ENCODE assay signal across 8 cellular contexts in the genomic region with DNA sequence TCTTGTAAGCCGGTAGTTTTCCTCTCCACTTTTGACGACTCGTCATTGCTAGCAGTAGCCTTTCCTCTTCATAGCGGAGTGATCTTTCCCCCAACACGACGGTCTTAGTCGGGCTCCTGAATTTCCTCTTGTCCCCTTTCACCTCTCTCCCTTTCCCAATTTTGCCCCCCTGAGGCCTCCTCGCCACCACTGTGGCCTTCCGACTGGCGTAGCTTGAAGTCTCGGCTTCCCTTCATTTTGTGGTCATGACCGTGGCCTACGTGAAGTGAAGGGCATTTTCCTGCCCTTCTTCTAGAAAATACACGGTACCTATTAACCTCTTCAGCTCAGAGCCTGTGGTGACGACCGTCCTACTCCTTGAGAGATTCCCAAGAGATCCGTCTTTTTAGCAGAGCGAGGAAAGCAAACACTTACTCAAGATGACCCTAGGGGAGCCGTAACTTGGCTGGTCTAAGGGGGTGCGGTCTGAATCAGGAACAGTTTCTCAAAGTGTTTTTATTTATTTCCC. TPM values are rescaled to one million over a fixed set of nuclear protein-coding genes. Genes with fewer than 3 reads are reported as not detected.
A peak's percentile ranks its signal among the peaks of the same experiment; 100 is the strongest.
DNase-seq lines count a peak whose midpoint lies in the region; ATAC-seq and TF ChIP-seq lines count a peak whose summit lies in the region.

No MANE protein-coding gene starts in this region.

- ATAC-seq in naive B cell (ENCODE audit: low read depth in 2 of 2), result no peak
- ATAC-seq in GM18858 (IDR thresholded peaks at IDR 0.05; ENCODE audit: unreplicated experiment), result no peak

- DNase-seq in HFFc6 (peak; percentile 25), SW 1271 (lab: John Stamatoyannopoulos, UW) (peak; percentile 22 to 45), naive B cell (no peak), NCI-H2196 treated with DMSO at 0.1 percent for 48 hours (lab: John Stamatoyannopoulos, UW; ENCODE audit: unreplicated experiment) (no peak), NOMO-1 treated with dmso at 0.1 percent for 144 hours (lab: John Stamatoyannopoulos, UW; ENCODE audit: unreplicated experiment) (no peak)

- H3K4me3 ChIP-seq in BLaER1 (peak overlapping the region; percentile 94), esophagus (ENCODE audit: low read depth in 1 of 2, low read length in 2 of 2) (peak overlapping the region; percentile 87 to 97)

- peak overlapping the region; percentile 98 for H3K4me3 Mint-ChIP-seq in HFFc6
- H3K4me3 Mint-ChIP-seq in naive B cell, result peak overlapping the region; percentile 91 to 100 (median 98)

- H3K4me1 ChIP-seq in BLaER1 (peaks cover 29% of the 10 kb centered on the region), esophagus (ENCODE audit: control insufficient read depth in 2 of 2, insufficient read depth in 2 of 2, low read length in 1 of 2) (peaks cover 0 to 2% of the 10 kb centered on the region in 2 donors)

- H3K36me3 ChIP-seq in BLaER1, result peaks cover 25% of the 10 kb centered on the region
- H3K36me3 ChIP-seq in esophagus (ENCODE audit: control insufficient read depth in 2 of 2, insufficient read depth in 2 of 2, low read length in 1 of 2), result peaks cover 0 to 8% of the 10 kb centered on the region in 2 donors

- peaks cover 39% of the 10 kb centered on the region for H4K20me1 ChIP-seq in BLaER1

- H3K9me3 ChIP-seq in BLaER1 (peaks cover 8% of the 10 kb centered on the region), esophagus (ENCODE audit: control insufficient read depth in 2 of 2, insufficient read depth in 1 of 2, low read depth in 1 of 2, low read length in 1 of 2) (no peaks in the 10 kb centered on the region)

- H3K4me1 Mint-ChIP-seq in HFFc6 (ENCODE audit: low read depth) (peaks cover 43% of the 10 kb centered on the region), naive B cell (peaks cover 35 to 46% (median 45%) of the 10 kb centered on the region in 3 donors)

- peak overlapping the region; percentile 91 for H3K9ac ChIP-seq in BLaER1

- H3K27me3 Mint-ChIP-seq in HFFc6 (ENCODE audit: insufficient read depth) (peaks cover 3% of the 10 kb centered on the region; the same call in 1 of the 2 replicates), naive B cell (no peaks in the 10 kb centered on the region)

- H3K9me3 Mint-ChIP-seq in HFFc6 (no peaks in the 10 kb centered on the region), naive B cell (peaks cover 0 to 2% (median 0%) of the 10 kb centered on the region in 7 donors)

- H3K27ac Mint-ChIP-seq in HFFc6, result peak overlapping the region; percentile 98
- H3K27ac Mint-ChIP-seq in naive B cell, result peak overlapping the region; percentile 99 to 100 (median 99)

- 1% methylated on average over 20 of the region's 20 CpGs for WGBS in esophagus, 2 donors

- H3K36me3 Mint-ChIP-seq in HFFc6 (ENCODE audit: low read depth), result peaks cover 38% of the 10 kb centered on the region
- H3K36me3 Mint-ChIP-seq in naive B cell, result peaks cover 8 to 23% of the 10 kb centered on the region in 2 donors

- no peak for TF ChIP-seq CTCF in HFFc6 (IDR thresholded peaks at IDR 0.05)

- H3K27me3 ChIP-seq in BLaER1 (no peaks in the 10 kb centered on the region), esophagus (ENCODE audit: control insufficient read depth in 1 of 2, insufficient read depth in 2 of 2, low read length in 2 of 2) (no peaks in the 10 kb centered on the region)

- peak overlapping the region; percentile 87 for H3K4me2 ChIP-seq in BLaER1

- H3K27ac ChIP-seq in BLaER1 (peak overlapping the region; percentile 88), esophagus (ENCODE audit: low read depth in 2 of 2, low read length in 1 of 2) (peak overlapping the region; percentile 95 to 98)

RNA-seq across cellular contexts. Expression of a gene that starts 0.8 kb away (rescaled TPM):
- 100 to 1,000 TPM; 265 to 302 (median 292) TPM for total RNA-seq in HFFc6 (2021; fragmentation: NEBNext Ultra II Directional; extraction: Animal tissue kit (Norgen Biotek cat#: 25700))
- polyA plus RNA-seq in esophagus (10 to 100 TPM; 25.7 to 55.8 TPM), naive B cell (ENCODE audit: low read depth in 6 of 6) (100 to 1,000 TPM; 183 to 245 (median 212) TPM)

RNA-seq across cellular contexts. Expression of a gene that starts 55.7 kb away (rescaled TPM):
- 10 to 100 TPM; 62.6 to 90.9 (median 84.9) TPM for total RNA-seq in HFFc6 (2021; fragmentation: NEBNext Ultra II Directional; extraction: Animal tissue kit (Norgen Biotek cat#: 25700))
- polyA plus RNA-seq in esophagus (10 to 100 TPM; 10.8 to 22.4 TPM), naive B cell (ENCODE audit: low read depth in 6 of 6) (1 to 10 TPM in 5 of 6 donors, not detected in 1; 1.4 to 4.6 (median 3.1) TPM)

Comparison
In these comparisons a context has a peak if more than half of its experiments do, and no peak if none do; other contexts are left out.
1. DNase-seq: peak in HFFc6 (single experiment) and SW 1271 (2 of 2); none in naive B cell (single experiment), NCI-H2196 treated with DMSO at 0.1 percent for 48 hours (single experiment) and NOMO-1 treated with dmso at 0.1 percent for 144 hours (single experiment).